ENCODE assay signal across 25 cellular contexts in genomic region chr14:97796511-97796910, GRCh38.
DNase-seq lines count a peak whose midpoint lies in the region; ATAC-seq, FAIRE-seq and TF ChIP-seq lines count a peak whose summit lies in the region.
"Had no signal": no experiment of that assay in that cellular context is flagged by ENCODE, and none has a peak within 500 bp of the region (broad histone marks: within the 10 kb centered on the region; RNA-seq: fewer than 3 reads in every experiment).

No MANE protein-coding gene starts in this region.

- H3K4me3 Mint-ChIP-seq in activated CD4-positive, alpha-beta T cell treated with anti-CD3 and anti-CD28 coated beads for 36 hours, result no peak overlapping the region
- H3K4me3 Mint-ChIP-seq: CD4-positive, alpha-beta T cell had no signal

- CTCF ChIA-PET in activated CD4-positive, alpha-beta T cell treated with anti-CD3 and anti-CD28 coated beads for 36 hours (lab: Charles Lee), result no interaction called here

- H3K36me3 ChIP-seq in bronchial epithelial cell (ENCODE audit: control insufficient read depth, insufficient read depth, low read length), result no peaks in the 10 kb centered on the region
- H3K36me3 ChIP-seq: BLaER1 had no signal

- H3K27me3 Mint-ChIP-seq in activated CD4-positive, alpha-beta T cell treated with anti-CD3 and anti-CD28 coated beads for 36 hours, result no peaks in the 10 kb centered on the region
- H3K27me3 Mint-ChIP-seq: CD4-positive, alpha-beta T cell had no signal

- POLR2A ChIA-PET in activated CD4-positive, alpha-beta T cell treated with anti-CD3 and anti-CD28 coated beads for 36 hours (lab: Charles Lee), result no interaction called here

- no peak overlapping the region for H3K4me3 ChIP-seq in bronchial epithelial cell (ENCODE audit: low read depth, low read length)
- H3K4me3 ChIP-seq: BLaER1 had no signal

- no peak overlapping the region for H3K27ac Mint-ChIP-seq in activated CD4-positive, alpha-beta T cell treated with anti-CD3 and anti-CD28 coated beads for 36 hours
- H3K27ac Mint-ChIP-seq: CD4-positive, alpha-beta T cell had no signal

- H3K27me3 ChIP-seq in bronchial epithelial cell (ENCODE audit: control insufficient read depth, insufficient read depth, low read length), result peaks cover 2% of the 10 kb centered on the region
- H3K27me3 ChIP-seq: BLaER1 had no signal

- intact Hi-C loops in activated CD4-positive, alpha-beta T cell treated with anti-CD3 and anti-CD28 coated beads for 36 hours (cut with DNase I, micrococcal nuclease), result no loop called here

- peak; percentile 53 for ATAC-seq in activated CD4-positive, alpha-beta T cell treated with anti-CD3 and anti-CD28 coated beads for 36 hours
- ATAC-seq in HG03565 (IDR thresholded peaks at IDR 0.05; ENCODE audit: unreplicated experiment) (no peak), GM18868 (IDR thresholded peaks at IDR 0.05; ENCODE audit: unreplicated experiment) (no peak)
- ATAC-seq: Panc1 had no signal

- no peak for TF ChIP-seq CTCF in bronchial epithelial cell (IDR thresholded peaks at IDR 0.05; ENCODE audit: insufficient read depth, low read length, severe bottlenecking)

- H3K36me3 Mint-ChIP-seq in activated CD4-positive, alpha-beta T cell treated with anti-CD3 and anti-CD28 coated beads for 36 hours (ENCODE audit: low read depth), result no peaks in the 10 kb centered on the region

- H3K4me1 Mint-ChIP-seq in activated CD4-positive, alpha-beta T cell treated with anti-CD3 and anti-CD28 coated beads for 36 hours, result peaks cover 15% of the 10 kb centered on the region

- H3K9me3 Mint-ChIP-seq in activated CD4-positive, alpha-beta T cell treated with anti-CD3 and anti-CD28 coated beads for 36 hours (ENCODE audit: low read depth), result no peaks in the 10 kb centered on the region
- H3K9me3 Mint-ChIP-seq: CD4-positive, alpha-beta T cell had no signal

- DNase-seq in activated CD4-positive, alpha-beta T cell treated with anti-CD3 and anti-CD28 coated beads for 36 hours, result no peak
- no peak for DNase-seq in activated CD4-positive, alpha-beta T cell treated with anti-CD3 and anti-CD28 coated beads, Interleukin-2, amount 50 U/mL, for 4 hours
- peak; percentile 7 for DNase-seq in stimulated activated CD4-positive, alpha-beta T cell treated with anti-CD3 and anti-CD28 coated beads, Interleukin-1b, Interleukin-23, amount 100 ng/mL, for 48 hours
- no peak for DNase-seq in stimulated activated CD4-positive, alpha-beta T cell treated with anti-CD3 and anti-CD28 coated beads, Interleukin-4, amount 100 ng/mL, for 4 hours
- DNase-seq in bronchial epithelial cell (ENCODE audit: low read depth) (no peak), medulla oblongata (ENCODE audit: extremely low spot score) (no peak)
- DNase-seq: ACHN; CD4-positive, alpha-beta T cell; COR-L47; DMS79; GOT3; HCEC 1CT; MV-4-11; NCI-H1105 treated with DMSO at 0.1 percent for 48 hours; NCI-H2029 treated with DMSO at 0.1 percent for 48 hours; NCI-H345; NCI-H524; NCI-H774 had no signal

- peak; percentile 28 for FAIRE-seq in bronchial epithelial cell (lab: Jason Lieb, UNC)
- FAIRE-seq: GM18507, GM19239, HTR-8/SVneo had no signal
